Comparison of ENCODE assay signal across 8 cellular contexts in genomic region chr7:102396710-102397019, GRCh38. TPM values are rescaled to one million over a fixed set of nuclear protein-coding genes. Genes with fewer than 3 reads are reported as not detected.
DNase-seq lines count a peak whose midpoint lies in the region; ATAC-seq and TF ChIP-seq lines count a peak whose summit lies in the region.

No MANE protein-coding gene starts in this region.

- no peak overlapping the region for H2BK12ac ChIP-seq in neuronal stem cell (ENCODE audit: low read length)

- H3K36me3 ChIP-seq in OCI-LY1 (ENCODE audit: insufficient read depth, low read length): peaks cover 59% of the 10 kb centered on the region
- H3K36me3 ChIP-seq in neuronal stem cell (replicated peaks in 1 of 2; ENCODE audit: control insufficient read depth in 2 of 2, insufficient read depth in 2 of 2, low read length in 2 of 2): peaks cover 12 to 63% of the 10 kb centered on the region in 2 donors

- H3K4ac ChIP-seq in neuronal stem cell (ENCODE audit: low read length): no peak overlapping the region

- H4K20me1 ChIP-seq in OCI-LY1 (ENCODE audit: insufficient read depth, low read length): no peaks in the 10 kb centered on the region

- no peaks in the 10 kb centered on the region for H3K27me3 ChIP-seq in OCI-LY1 (ENCODE audit: insufficient read depth, low read length)
- no peaks in the 10 kb centered on the region for H3K27me3 ChIP-seq in neuronal stem cell (ENCODE audit: control insufficient read depth in 3 of 3, insufficient read depth in 3 of 3, low read depth in 1 of 3, low read length in 3 of 3)

- H2BK120ac ChIP-seq in neuronal stem cell (ENCODE audit: low read depth, low read length): no peak overlapping the region

- peak overlapping the region; percentile 8 for H2BK5ac ChIP-seq in neuronal stem cell (ENCODE audit: low read length)

- H3K4me1 ChIP-seq in OCI-LY1 (ENCODE audit: insufficient read depth, low read length, severe bottlenecking) (peaks cover 18% of the 10 kb centered on the region), neuronal stem cell (ENCODE audit: control insufficient read depth in 2 of 2, insufficient read depth in 1 of 2, low read depth in 1 of 2, low read length in 2 of 2) (peaks cover 5% of the 10 kb centered on the region in 2 donors)

- intact Hi-C loops in Calu3 (cut with micrococcal nuclease; ENCODE audit: unreplicated experiment): no loop called here

- no peak overlapping the region for H3K14ac ChIP-seq in neuronal stem cell (ENCODE audit: low read length)

- WGBS in neuronal stem cell (ENCODE audit: extremely low coverage in 2 of 2, insufficient read length in 2 of 2, insufficient replicate concordance in 1 of 2), 2 donors: no CpG with 5 or more reads among the region's 12 CpGs

- no peaks in the 10 kb centered on the region for H3K9me2 ChIP-seq in OCI-LY1 (ENCODE audit: low read depth, low read length)

- H3K79me1 ChIP-seq in neuronal stem cell (ENCODE audit: low read depth, low read length): peaks cover 4% of the 10 kb centered on the region

- CTCF ChIA-PET in Calu3 (lab: Charles Lee): no interaction called here

- H2BK15ac ChIP-seq in neuronal stem cell (ENCODE audit: low read length): no peak overlapping the region

- H3K4me2 ChIP-seq in OCI-LY1 (ENCODE audit: low read length) (peak overlapping the region; percentile 96), neuronal stem cell (ENCODE audit: insufficient read depth, low read length, poor library complexity, severe bottlenecking) (peak overlapping the region; percentile 79)

- H2AK5ac ChIP-seq in neuronal stem cell (ENCODE audit: low read depth, low read length): no peak overlapping the region

- TF ChIP-seq CTCF in Calu3 (IDR thresholded peaks at IDR 0.05; ENCODE audit: unreplicated experiment) (no peak), OCI-LY1 (IDR thresholded peaks at IDR 0.05; ENCODE audit: low read length) (no peak), epithelial cell of esophagus (IDR thresholded peaks at IDR 0.05; ENCODE audit: insufficient read depth, low read depth, low read length, missing control alignments) (no peak)

- no peaks in the 10 kb centered on the region for H3F3A ChIP-seq in OCI-LY1 (ENCODE audit: insufficient read depth, low read length)

- peak overlapping the region; percentile 79 for H3K4me3 Mint-ChIP-seq in Calu3 (ENCODE audit: low read depth, unreplicated experiment)

- H3K23ac ChIP-seq in neuronal stem cell (ENCODE audit: low read depth, low read length, poor library complexity): peak overlapping the region; percentile 83

- ATAC-seq in GM19397 (IDR thresholded peaks at IDR 0.05; ENCODE audit: unreplicated experiment): no peak

- H3K27ac ChIP-seq in OCI-LY1 (ENCODE audit: low read depth, low read length, poor library complexity, severe bottlenecking): peak overlapping the region; percentile 67
- peak overlapping the region; percentile 72 for H3K27ac ChIP-seq in neuronal stem cell (replicated peaks; ENCODE audit: low read length)

- H3K9me3 Mint-ChIP-seq in Calu3 (ENCODE audit: low read depth, unreplicated experiment): no peaks in the 10 kb centered on the region

- H3K27me3 Mint-ChIP-seq in Calu3 (ENCODE audit: unreplicated experiment): no peaks in the 10 kb centered on the region

- H3K9me3 ChIP-seq in OCI-LY1 (ENCODE audit: low read length) (no peaks in the 10 kb centered on the region), neuronal stem cell (replicated peaks in 1 of 2; ENCODE audit: control insufficient read depth in 2 of 2, insufficient read depth in 1 of 2, low read depth in 1 of 2, low read length in 2 of 2) (no peaks in the 10 kb centered on the region)

- peak overlapping the region; percentile 82 for H3K18ac ChIP-seq in neuronal stem cell (ENCODE audit: low read length)

- peaks cover 53% of the 10 kb centered on the region for H3K36me3 Mint-ChIP-seq in Calu3 (ENCODE audit: insufficient read depth, unreplicated experiment)

- peak overlapping the region; percentile 82 for H3K9ac ChIP-seq in OCI-LY1 (ENCODE audit: low read length)
- H3K9ac ChIP-seq in neuronal stem cell (ENCODE audit: low read depth, low read length, poor library complexity): peak overlapping the region; percentile 88

- BruUV-seq in Calu3 (replicated peaks; lab: Mats Ljungman, UMichigan): TSS peak; percentile 65

- DNase-seq in Calu3 (no peak), epithelial cell of esophagus (ENCODE audit: low read depth) (no peak), neuronal stem cell (ENCODE audit: low spot score) (no peak), NCI-H128 (lab: John Stamatoyannopoulos, UW; ENCODE audit: unreplicated experiment) (no peak), AG08395 (ENCODE audit: low spot score) (no peak)
- no peak for DNase-seq in stimulated activated CD4-positive, alpha-beta T cell treated with anti-CD3 and anti-CD28 coated beads, Interleukin-4, amount 100 ng/mL, for 4 hours

- H3K4me1 Mint-ChIP-seq in Calu3 (ENCODE audit: low read depth, unreplicated experiment): peaks cover 22% of the 10 kb centered on the region

- H2AFZ ChIP-seq in OCI-LY1 (ENCODE audit: low read length) (no peak overlapping the region), neuronal stem cell (ENCODE audit: low read length) (peak overlapping the region; percentile 84)

- H3K79me2 ChIP-seq in OCI-LY1 (ENCODE audit: insufficient read depth, low read length): peaks cover 10% of the 10 kb centered on the region; the same call in 1 of the 2 replicates

- H4K8ac ChIP-seq in neuronal stem cell (ENCODE audit: low read depth, low read length): no peak overlapping the region

- peak overlapping the region; percentile 77 for H3K4me3 ChIP-seq in OCI-LY1 (ENCODE audit: low read depth, low read length, poor library complexity, severe bottlenecking)
- H3K4me3 ChIP-seq in epithelial cell of esophagus (ENCODE audit: low read length): peak overlapping the region; percentile 99
- H3K4me3 ChIP-seq in neuronal stem cell (ENCODE audit: low read length in 2 of 2): peak overlapping the region; percentile 62 to 90

- H3K27ac Mint-ChIP-seq in Calu3 (ENCODE audit: unreplicated experiment): peak overlapping the region; percentile 81

- no peak overlapping the region for H4K91ac ChIP-seq in neuronal stem cell (ENCODE audit: low read depth, low read length, poor library complexity)

RNA-seq across cellular contexts. Expression of gene PRKRIP1, which starts 0.5 kb away (rescaled TPM):
- 19.4 and 20.2 TPM in 2 replicates for total RNA-seq in Calu3 (2022)
- polyA plus RNA-seq in neuronal stem cell (2013, experiment 1 of 2): 23.3 TPM
- polyA plus RNA-seq in neuronal stem cell (2013, experiment 2 of 2): 21.4 TPM

RNA-seq across cellular contexts. Expression of gene ORAI2, which starts 36.7 kb away (rescaled TPM):
- total RNA-seq in Calu3 (2022): 11.3 and 11.4 TPM in 2 replicates
- polyA plus RNA-seq in neuronal stem cell (2013, experiment 1 of 2): 31.9 TPM
- polyA plus RNA-seq in neuronal stem cell (2013, experiment 2 of 2): 32.2 TPM

RNA-seq across cellular contexts. Expression of gene SPDYE6, which starts 40.4 kb away (rescaled TPM):
- not detected in 2 replicates for total RNA-seq in Calu3 (2022)
- polyA plus RNA-seq in neuronal stem cell (2013, experiment 1 of 2): not detected
- polyA plus RNA-seq in neuronal stem cell (2013, experiment 2 of 2): not detected
